ENCODE assay signal across 25 cellular contexts in genomic region chr18:22543764-22544163, GRCh38.
DNase-seq lines count a peak whose midpoint lies in the region; ATAC-seq and TF ChIP-seq lines count a peak whose summit lies in the region.
"Had no signal": no experiment of that assay in that cellular context is flagged by ENCODE, and none has a peak within 500 bp of the region (broad histone marks: within the 10 kb centered on the region; RNA-seq: fewer than 3 reads in every experiment).

No MANE protein-coding gene starts in this region.

- H3K9me3 ChIP-seq in right cardiac atrium (ENCODE audit: control insufficient read depth, low read length): no peaks in the 10 kb centered on the region
- H3K9me3 ChIP-seq in heart left ventricle: no peaks in the 10 kb centered on the region
- H3K9me3 ChIP-seq in psoas muscle: no peaks in the 10 kb centered on the region
- no peaks in the 10 kb centered on the region for H3K9me3 ChIP-seq in transverse colon
- H3K9me3 ChIP-seq: Peyer's patch, SJSA1 had no signal

- intact Hi-C loops in right cardiac atrium (cut with DNase I) (loop anchor here in 2 of 4 donors (10.0 kb wide), 2 partner anchors 49 to 69 kb away; no protein-coding TSS in a partner anchor), heart left ventricle (cut with DNase I) (loop anchor here in 1 of 10 donors (10.0 kb wide), 1 partner anchor 59 kb away; no protein-coding TSS in a partner anchor), psoas muscle (cut with DNase I) (no loop called here), transverse colon (cut with DNase I; ENCODE audit: low total_unique reads) (no loop called here)

- no peak overlapping the region for H3K27ac ChIP-seq in right cardiac atrium (ENCODE audit: low read length)
- H3K27ac ChIP-seq in heart left ventricle: no peak overlapping the region
- no peak overlapping the region for H3K27ac ChIP-seq in psoas muscle
- H3K27ac ChIP-seq in transverse colon: no peak overlapping the region
- H3K27ac ChIP-seq: Peyer's patch, SJSA1 had no signal

- H3K36me3 ChIP-seq in heart left ventricle (no peaks in the 10 kb centered on the region), psoas muscle (ENCODE audit: insufficient read depth in 1 of 2, low read depth in 1 of 2) (no peaks in the 10 kb centered on the region), transverse colon (no peaks in the 10 kb centered on the region)
- H3K36me3 ChIP-seq: Peyer's patch, SJSA1 had no signal

- no peak for TF ChIP-seq EP300 in transverse colon (IDR thresholded peaks at IDR 0.05; ENCODE audit: low read depth)

- 55% methylated on average over 5 of the region's 5 CpGs for WGBS in right cardiac atrium
- 66 to 70% (median 68%) methylated on average over 5 of the region's 5 CpGs for WGBS in heart left ventricle, 4 donors
- 56 to 64% (median 62%) methylated on average over 5 of the region's 5 CpGs for WGBS in psoas muscle, 3 donors
- WGBS in transverse colon (ENCODE audit: low coverage in 1 of 2), 2 donors: 66 to 81% methylated on average over 5 of the region's 5 CpGs

- H3K4me1 ChIP-seq in right cardiac atrium (ENCODE audit: control insufficient read depth, insufficient read depth, low read length): peaks cover 20% of the 10 kb centered on the region
- peaks cover 0 to 66% (median 24%) of the 10 kb centered on the region in 12 donors for H3K4me1 ChIP-seq in heart left ventricle
- no peaks in the 10 kb centered on the region for H3K4me1 ChIP-seq in psoas muscle
- H3K4me1 ChIP-seq in transverse colon: no peaks in the 10 kb centered on the region
- H3K4me1 ChIP-seq: Peyer's patch had no signal

- DNase-seq in right cardiac atrium (peak; percentile 36 to 55 (median 37)), heart left ventricle (no peak), fibroblast of pulmonary artery (ENCODE audit: low read depth) (peak; percentile 41), psoas muscle (peak; percentile 41 to 64), retina (no peak), dermis blood vessel endothelial cell (no peak), NCI-H1417 (lab: John Stamatoyannopoulos, UW) (no peak), transverse colon (no peak)
- DNase-seq: 8988T; C1 segment of cervical spinal cord; Calu3; CD8-positive, alpha-beta T cell; DMS153; H9; HFFc6; MM.1S; NCI-H1048; NCI-H1436 treated with DMSO at 0.1 percent for 48 hours; NCI-H1930; NCI-H2227 treated with DMSO at 0.1 percent for 48 hours; NCI-H510A; Peyer's patch had no signal

- ATAC-seq in right cardiac atrium: no peak
- no peak for ATAC-seq in heart left ventricle
- ATAC-seq in psoas muscle: no peak
- ATAC-seq: CD8-positive, alpha-beta T cell; K562 had no signal

- no peak overlapping the region for H3K4me3 ChIP-seq in right cardiac atrium (ENCODE audit: low read length)
- no peak overlapping the region for H3K4me3 ChIP-seq in heart left ventricle
- H3K4me3 ChIP-seq in fibroblast of pulmonary artery (replicated peaks; ENCODE audit: low read depth, low read length): no peak overlapping the region
- H3K4me3 ChIP-seq in psoas muscle: no peak overlapping the region
- H3K4me3 ChIP-seq in transverse colon: no peak overlapping the region
- H3K4me3 ChIP-seq: GM23248, K562, Peyer's patch, SJSA1 had no signal

- H3K27me3 ChIP-seq in right cardiac atrium (ENCODE audit: control insufficient read depth, insufficient read depth): no peaks in the 10 kb centered on the region
- H3K27me3 ChIP-seq in heart left ventricle: no peaks in the 10 kb centered on the region
- no peaks in the 10 kb centered on the region for H3K27me3 ChIP-seq in psoas muscle (ENCODE audit: insufficient read depth in 3 of 3, low read length in 2 of 3)
- no peaks in the 10 kb centered on the region for H3K27me3 ChIP-seq in transverse colon
- H3K27me3 ChIP-seq: Peyer's patch, SJSA1 had no signal

- in situ Hi-C loops in transverse colon (cut with MboI; ENCODE audit: low pct_ligation_motif_present in 1 of 4, low pct_unique_long_range_greater_than_20kb in 1 of 4, low sequenced_read_pairs in 3 of 4): no loop called here

- TF ChIP-seq CTCF in heart left ventricle (IDR thresholded peaks at IDR 0.05) (no peak), fibroblast of pulmonary artery (IDR thresholded peaks at IDR 0.05; ENCODE audit: low read length, missing control alignments) (no peak), psoas muscle (IDR thresholded peaks at IDR 0.05) (no peak), transverse colon (IDR thresholded peaks at IDR 0.05) (no peak)

- no peak for TF ChIP-seq POLR2A in heart left ventricle (IDR thresholded peaks at IDR 0.05)
- no peak for TF ChIP-seq POLR2A in transverse colon (IDR thresholded peaks at IDR 0.05)

Comparison
In these comparisons a context has a peak if more than half of its experiments do, and no peak if none do; other contexts are left out.
1. DNase-seq: peak in right cardiac atrium (3 of 3), fibroblast of pulmonary artery (single experiment) and psoas muscle (2 of 2); none in heart left ventricle (0 of 5), retina (single experiment), dermis blood vessel endothelial cell (single experiment), NCI-H1417 (0 of 3) and transverse colon (single experiment).